Comparison of ENCODE assay signal across 8 cellular contexts in genomic region chr1:145960468-145961108, GRCh38. TPM values are rescaled to one million over a fixed set of nuclear protein-coding genes. Genes with fewer than 3 reads are reported as not detected.
DNase-seq lines count a peak whose midpoint lies in the region; ATAC-seq, FAIRE-seq and TF ChIP-seq lines count a peak whose summit lies in the region.

No MANE protein-coding gene starts in this region.

- H3K79me2 ChIP-seq in SU-DHL-6 (ENCODE audit: insufficient read depth, low read length): no peaks in the 10 kb centered on the region
- H3K79me2 ChIP-seq in K562 (ENCODE audit: control insufficient read depth, insufficient read depth, low read length): peaks cover 37% of the 10 kb centered on the region

- H3K27ac Mint-ChIP-seq in IgD-negative memory B cell: peak overlapping the region in 2 of 3 donors; percentile 31 to 88

- no peaks in the 10 kb centered on the region for H3K9me1 ChIP-seq in K562 (ENCODE audit: control insufficient read depth, insufficient read depth, low read length)

- H3K27ac ChIP-seq in SU-DHL-6 (ENCODE audit: low read depth, low read length) (no peak overlapping the region), K562 (ENCODE audit: extremely low read depth, low read depth, low read length) (no peak overlapping the region), iPS DF 6.9 (ENCODE audit: low read length) (no peak overlapping the region), rectal smooth muscle tissue (ENCODE audit: low read depth, low read length) (peak overlapping the region; percentile 90)

- BruUV-seq in K562 (replicated peaks; lab: Mats Ljungman, UMichigan): no TSS peak

- no peaks in the 10 kb centered on the region for H3K9me2 ChIP-seq in SU-DHL-6 (replicated peaks; ENCODE audit: insufficient read depth, low read length)

- CTCF ChIA-PET in K562 (lab: Yijun Ruan, JAX; ENCODE audit: low intra/inter-chr PET ratio): no interaction called here

- H3K9me3 ChIP-seq in SU-DHL-6 (ENCODE audit: insufficient read depth, low read length) (no peaks in the 10 kb centered on the region), K562 (replicated peaks; ENCODE audit: control insufficient read depth, insufficient read depth, low read depth, low read length) (no peaks in the 10 kb centered on the region), iPS DF 6.9 (ENCODE audit: control insufficient read depth, insufficient read depth, low read length) (no peaks in the 10 kb centered on the region)

- H3K27me3 Mint-ChIP-seq in IgD-negative memory B cell: peaks cover 1% of the 10 kb centered on the region

- in situ Hi-C loops in K562 (cut with MboI): no loop called here

- ATAC-seq in K562: no peak
- ATAC-seq in HG03135 (IDR thresholded peaks at IDR 0.05; ENCODE audit: unreplicated experiment): no peak
- no peak for ATAC-seq in HG03354 (IDR thresholded peaks at IDR 0.05; ENCODE audit: poor library complexity, severe bottlenecking, unreplicated experiment)

- TF ChIP-seq CTCF in SU-DHL-6 (IDR thresholded peaks at IDR 0.05; ENCODE audit: insufficient read depth, low read length, poor library complexity, severe bottlenecking) (no peak), K562 (IDR thresholded peaks at IDR 0.05 in 2 of 3, conservative IDR thresholded peaks at IDR 0.05 in 1 of 3; ENCODE audit: insufficient read depth in 2 of 3, low read depth in 1 of 3, low read length in 3 of 3) (no peak)

- peaks cover 53 to 62% (median 54%) of the 10 kb centered on the region in 3 donors for H3K4me1 Mint-ChIP-seq in IgD-negative memory B cell

- H3K9ac ChIP-seq in SU-DHL-6 (ENCODE audit: low read length) (peak overlapping the region; percentile 53), K562 (ENCODE audit: insufficient read depth in 1 of 2, low read depth in 2 of 2, low read length in 2 of 2) (no peak overlapping the region), rectal smooth muscle tissue (ENCODE audit: low read length) (peak overlapping the region; percentile 66)

- H3K4me3 Mint-ChIP-seq in IgD-negative memory B cell: peak overlapping the region; percentile 96 to 99 (median 98)

- no peak for FAIRE-seq in K562 (lab: Jason Lieb, UNC)

- POLR2A ChIA-PET in K562 (lab: Yijun Ruan, JAX): no interaction called here

- no peak for TF ChIP-seq EP300 in K562 (IDR thresholded peaks at IDR 0.05; ENCODE audit: low read length)

- H3K4me2 ChIP-seq in SU-DHL-6 (ENCODE audit: low read depth, low read length, poor library complexity, severe bottlenecking): peak overlapping the region; percentile 71
- H3K4me2 ChIP-seq in K562 (ENCODE audit: insufficient read depth, low read length): no peak overlapping the region

- H4K20me1 ChIP-seq in SU-DHL-6 (ENCODE audit: low read depth, low read length) (no peaks in the 10 kb centered on the region), K562 (replicated peaks; ENCODE audit: control insufficient read depth, insufficient read depth, low read length) (no peaks in the 10 kb centered on the region)

- intact Hi-C loops in K562 (cut with micrococcal nuclease): no loop called here

- 83% methylated on average over 22 of the region's 44 CpGs for WGBS in K562 (ENCODE audit: insufficient coverage, low coverage, missing lambda C conversion rate)
- no CpG with 5 or more reads among the region's 44 CpGs for WGBS in iPS DF 6.9 (ENCODE audit: insufficient coverage, insufficient read length)

- no peaks in the 10 kb centered on the region for H3K36me3 ChIP-seq in SU-DHL-6 (ENCODE audit: low read length)
- no peaks in the 10 kb centered on the region for H3K36me3 ChIP-seq in K562 (ENCODE audit: control insufficient read depth, insufficient read depth, low read length)
- H3K36me3 ChIP-seq in iPS DF 6.9 (ENCODE audit: control insufficient read depth, insufficient read depth, low read length): no peaks in the 10 kb centered on the region
- no peaks in the 10 kb centered on the region for H3K36me3 ChIP-seq in rectal smooth muscle tissue (ENCODE audit: control insufficient read depth, insufficient read depth, low read length)

- DNase-seq in CMK (ENCODE audit: low read depth) (peak; percentile 60), K562 (ENCODE audit: extremely low read depth in 1 of 4, low spot score in 3 of 4) (no peak), iPS DF 6.9 (ENCODE audit: low read depth, low spot score) (peak; percentile 74)

- H3K36me3 Mint-ChIP-seq in IgD-negative memory B cell: no peaks in the 10 kb centered on the region

- TF ChIP-seq RAD21 in K562 (CRISPR knock-in tag; conservative IDR thresholded peaks at IDR 0.05 in 1 of 2, IDR thresholded peaks at IDR 0.05 in 1 of 2): no peak

- no peak for TF ChIP-seq POLR2A in K562 (conservative IDR thresholded peaks at IDR 0.05)

- peaks cover 34 to 39% of the 10 kb centered on the region in 2 experiments; a peak in 4 of 5 replicates for H3K4me1 ChIP-seq in K562 (replicated peaks in 1 of 2; ENCODE audit: control insufficient read depth in 2 of 2, insufficient read depth in 2 of 2, low read length in 2 of 2)
- H3K4me1 ChIP-seq in iPS DF 6.9 (ENCODE audit: control insufficient read depth, insufficient read depth, low read length): peaks cover 3% of the 10 kb centered on the region; the same call in 1 of the 2 replicates
- H3K4me1 ChIP-seq in rectal smooth muscle tissue (ENCODE audit: control insufficient read depth, insufficient read depth, low read length): peaks cover 26% of the 10 kb centered on the region

- H3K4me3 ChIP-seq in SU-DHL-6 (ENCODE audit: insufficient read depth, low read length, poor library complexity, severe bottlenecking): peak overlapping the region; percentile 58
- H3K4me3 ChIP-seq in K562: no peak overlapping the region
- peak overlapping the region; percentile 57; the same call in 1 of the 2 replicates for H3K4me3 ChIP-seq in iPS DF 6.9 (ENCODE audit: low read length)
- H3K4me3 ChIP-seq in rectal smooth muscle tissue (ENCODE audit: low read length): peak overlapping the region; percentile 82

- peak overlapping the region; percentile 92 for H2AFZ ChIP-seq in SU-DHL-6 (ENCODE audit: low read depth, low read length, severe bottlenecking)
- no peak overlapping the region for H2AFZ ChIP-seq in K562 (ENCODE audit: low read depth, low read length)

- H3F3A ChIP-seq in SU-DHL-6 (ENCODE audit: insufficient read depth): peaks cover 38% of the 10 kb centered on the region; the same call in 1 of the 2 replicates

- H3K27me3 ChIP-seq in SU-DHL-6 (ENCODE audit: low read length) (no peaks in the 10 kb centered on the region), K562 (ENCODE audit: control insufficient read depth in 2 of 2, insufficient read depth in 2 of 2, low read length in 2 of 2) (no peaks in the 10 kb centered on the region; a peak in 1 of 5 replicates), iPS DF 6.9 (ENCODE audit: control insufficient read depth, insufficient read depth, low read length) (peaks cover 31% of the 10 kb centered on the region), rectal smooth muscle tissue (ENCODE audit: control insufficient read depth, insufficient read depth, low read length) (peaks cover 2% of the 10 kb centered on the region)

- H3K9me3 Mint-ChIP-seq in IgD-negative memory B cell: no peaks in the 10 kb centered on the region

RNA-seq across cellular contexts. Expression of gene LIX1L, which starts 2.8 kb away (rescaled TPM):
- polyA plus RNA-seq in IgD-negative memory B cell (12.8 TPM), K562 (2011; rRNA removed) (20.6 and 26.5 TPM in 2 replicates), K562 (2014; fragmentation: Illumina TruSeq; extraction: Trizol) (10.5 and 12.5 TPM in 2 replicates), K562 (2014; fragmentation: Nextera tagmentation; extraction: Ambion mirVana) (1 to 10 TPM; 4.6 to 9.2 TPM), K562 (2014; rRNA removed) (13.5 and 16.1 TPM in 2 replicates)
- 5.2 and 6.2 TPM in 2 replicates for total RNA-seq in K562 (2011; cell fraction: chromatin; rRNA removed; ENCODE audit: low replicate concordance)
- total RNA-seq in K562 (2011; cell fraction: nucleolus; rRNA removed): 4.7 and 4.8 TPM in 2 replicates
- total RNA-seq in K562 (2011; cell fraction: nucleoplasm; rRNA removed): 8.9 and 14.7 TPM in 2 replicates
- total RNA-seq in K562 (2014; rRNA removed) (7.4 and 10.7 TPM in 2 replicates), K562 (2014; rRNA removed; fragmentation: Illumina TruSeq; extraction: Trizol) (10.0 and 11.0 TPM in 2 replicates), K562 (2015; rRNA removed; fragmentation: Illumina TruSeq; extraction: Trizol) (11.7 and 12.9 TPM in 2 replicates), K562 (2021) (15.7 and 16.4 TPM in 2 replicates)
- polyA plus RNA-seq in K562 (2011; cell fraction: cytosol; rRNA removed): 23.9 and 30.3 TPM in 2 replicates
- 5.3 and 5.5 TPM in 2 replicates for polyA plus RNA-seq in K562 (2011; cell fraction: nucleus; rRNA removed)
- polyA plus RNA-seq in K562 (2012): 4.7 and 8.4 TPM in 2 replicates
- polyA minus RNA-seq in K562 (2011; rRNA and poly(A)+ RNA removed): 17.0 and 21.0 TPM in 2 replicates
- 11.1 and 12.0 TPM in 2 replicates for polyA minus RNA-seq in K562 (2011; cell fraction: cytosol; rRNA and poly(A)+ RNA removed)
- polyA minus RNA-seq in K562 (2011; cell fraction: nucleus; rRNA and poly(A)+ RNA removed): 1.8 and 3.0 TPM in 2 replicates

RNA-seq across cellular contexts. Expression of gene ANKRD34A, which starts 3.8 kb away (rescaled TPM):
- 0.64 TPM for polyA plus RNA-seq in IgD-negative memory B cell
- total RNA-seq in K562 (2011; cell fraction: chromatin; rRNA removed; ENCODE audit: low replicate concordance): 1.7 and 2.2 TPM in 2 replicates
- total RNA-seq in K562 (2011; cell fraction: nucleolus; rRNA removed): 2.3 and 3.2 TPM in 2 replicates
- total RNA-seq in K562 (2011; cell fraction: nucleoplasm; rRNA removed): 2.1 and 2.3 TPM in 2 replicates
- total RNA-seq in K562 (2014; rRNA removed): 0.41 and 0.86 TPM in 2 replicates
- total RNA-seq in K562 (2014; rRNA removed; fragmentation: Illumina TruSeq; extraction: Trizol): 0.18 and 0.38 TPM in 2 replicates
- total RNA-seq in K562 (2015; rRNA removed; fragmentation: Illumina TruSeq; extraction: Trizol): 0.43 and 0.45 TPM in 2 replicates
- 0.89 and 1.6 TPM in 2 replicates for total RNA-seq in K562 (2021)
- 0.81 and 1.0 TPM in 2 replicates for polyA plus RNA-seq in K562 (2011; rRNA removed)
- polyA plus RNA-seq in K562 (2011; cell fraction: cytosol; rRNA removed): 0.80 and 1.2 TPM in 2 replicates
- 3.0 and 4.9 TPM in 2 replicates for polyA plus RNA-seq in K562 (2011; cell fraction: nucleus; rRNA removed)
- 0.68 and 1.0 TPM in 2 replicates for polyA plus RNA-seq in K562 (2012)
- polyA plus RNA-seq in K562 (2014; fragmentation: Illumina TruSeq; extraction: Trizol): 0.80 and 0.91 TPM in 2 replicates
- polyA plus RNA-seq in K562 (2014; fragmentation: Nextera tagmentation; extraction: Ambion mirVana): under 1 TPM; 0.06 to 0.07 TPM
- 0.64 and 0.81 TPM in 2 replicates for polyA plus RNA-seq in K562 (2014; rRNA removed)
- 0.49 and 0.72 TPM in 2 replicates for polyA minus RNA-seq in K562 (2011; rRNA and poly(A)+ RNA removed)
- polyA minus RNA-seq in K562 (2011; cell fraction: cytosol; rRNA and poly(A)+ RNA removed): 0.38 and 1.2 TPM in 2 replicates
- polyA minus RNA-seq in K562 (2011; cell fraction: nucleus; rRNA and poly(A)+ RNA removed): 1.9 and 2.0 TPM in 2 replicates

RNA-seq across cellular contexts. Expression of gene POLR3GL, which starts 3.9 kb away (rescaled TPM):
- polyA plus RNA-seq in IgD-negative memory B cell (64.0 TPM), K562 (2011; rRNA removed) (31.0 and 39.4 TPM in 2 replicates), K562 (2014; fragmentation: Illumina TruSeq; extraction: Trizol) (47.6 and 47.9 TPM in 2 replicates), K562 (2014; fragmentation: Nextera tagmentation; extraction: Ambion mirVana) (10 to 100 TPM; 14.6 to 21.7 TPM), K562 (2014; rRNA removed) (36.1 and 48.4 TPM in 2 replicates)
- 13.4 and 16.3 TPM in 2 replicates for total RNA-seq in K562 (2011; cell fraction: chromatin; rRNA removed; ENCODE audit: low replicate concordance)
- 10.0 TPM in 2 replicates for total RNA-seq in K562 (2011; cell fraction: nucleolus; rRNA removed)
- total RNA-seq in K562 (2011; cell fraction: nucleoplasm; rRNA removed): 9.5 and 10.3 TPM in 2 replicates
- total RNA-seq in K562 (2014; rRNA removed) (28.5 and 29.6 TPM in 2 replicates), K562 (2014; rRNA removed; fragmentation: Illumina TruSeq; extraction: Trizol) (38.6 and 48.4 TPM in 2 replicates), K562 (2015; rRNA removed; fragmentation: Illumina TruSeq; extraction: Trizol) (35.2 and 38.2 TPM in 2 replicates), K562 (2021) (17.3 and 21.1 TPM in 2 replicates)
- polyA plus RNA-seq in K562 (2011; cell fraction: cytosol; rRNA removed): 20.4 and 22.2 TPM in 2 replicates
- polyA plus RNA-seq in K562 (2011; cell fraction: nucleus; rRNA removed): 18.8 and 22.7 TPM in 2 replicates
- polyA plus RNA-seq in K562 (2012): 37.6 and 38.4 TPM in 2 replicates
- polyA minus RNA-seq in K562 (2011; rRNA and poly(A)+ RNA removed): 13.5 and 15.8 TPM in 2 replicates
- polyA minus RNA-seq in K562 (2011; cell fraction: cytosol; rRNA and poly(A)+ RNA removed): 8.9 and 9.3 TPM in 2 replicates
- polyA minus RNA-seq in K562 (2011; cell fraction: nucleus; rRNA and poly(A)+ RNA removed): 7.8 and 13.4 TPM in 2 replicates

RNA-seq across cellular contexts. Expression of gene RBM8A, which starts 33.3 kb away (rescaled TPM):
- polyA plus RNA-seq in IgD-negative memory B cell (183 TPM), K562 (2011; rRNA removed) (152 and 225 TPM in 2 replicates), K562 (2014; fragmentation: Illumina TruSeq; extraction: Trizol) (240 and 324 TPM in 2 replicates), K562 (2014; fragmentation: Nextera tagmentation; extraction: Ambion mirVana) (1,000 to 10,000 TPM in 1 of 2 experiments, 100 to 1,000 TPM in 1; 763 to 1,035 TPM), K562 (2014; rRNA removed) (301 and 311 TPM in 2 replicates)
- total RNA-seq in K562 (2011; cell fraction: chromatin; rRNA removed; ENCODE audit: low replicate concordance): 63.9 and 101 TPM in 2 replicates
- total RNA-seq in K562 (2011; cell fraction: nucleolus; rRNA removed): 34.0 and 44.1 TPM in 2 replicates
- total RNA-seq in K562 (2011; cell fraction: nucleoplasm; rRNA removed): 61.8 and 68.6 TPM in 2 replicates
- total RNA-seq in K562 (2014; rRNA removed) (235 and 257 TPM in 2 replicates), K562 (2014; rRNA removed; fragmentation: Illumina TruSeq; extraction: Trizol) (228 and 266 TPM in 2 replicates), K562 (2015; rRNA removed; fragmentation: Illumina TruSeq; extraction: Trizol) (283 and 291 TPM in 2 replicates), K562 (2021) (206 and 215 TPM in 2 replicates)
- polyA plus RNA-seq in K562 (2011; cell fraction: cytosol; rRNA removed): 67.1 and 160 TPM in 2 replicates
- 67.1 and 106 TPM in 2 replicates for polyA plus RNA-seq in K562 (2011; cell fraction: nucleus; rRNA removed)
- 172 and 328 TPM in 2 replicates for polyA plus RNA-seq in K562 (2012)
- polyA minus RNA-seq in K562 (2011; rRNA and poly(A)+ RNA removed): 126 and 166 TPM in 2 replicates
- polyA minus RNA-seq in K562 (2011; cell fraction: cytosol; rRNA and poly(A)+ RNA removed): 31.0 and 43.5 TPM in 2 replicates
- 26.1 and 42.1 TPM in 2 replicates for polyA minus RNA-seq in K562 (2011; cell fraction: nucleus; rRNA and poly(A)+ RNA removed)

RNA-seq across cellular contexts. Expression of gene TXNIP, which starts 35.8 kb away (rescaled TPM):
- polyA plus RNA-seq in IgD-negative memory B cell: 3,579 TPM
- total RNA-seq in K562 (2011; cell fraction: chromatin; rRNA removed; ENCODE audit: low replicate concordance): 1,167 and 1,393 TPM in 2 replicates
- total RNA-seq in K562 (2011; cell fraction: nucleolus; rRNA removed): 716 and 782 TPM in 2 replicates
- total RNA-seq in K562 (2011; cell fraction: nucleoplasm; rRNA removed): 756 and 864 TPM in 2 replicates
- 202 and 226 TPM in 2 replicates for total RNA-seq in K562 (2014; rRNA removed)
- 278 and 307 TPM in 2 replicates for total RNA-seq in K562 (2014; rRNA removed; fragmentation: Illumina TruSeq; extraction: Trizol)
- 217 and 235 TPM in 2 replicates for total RNA-seq in K562 (2015; rRNA removed; fragmentation: Illumina TruSeq; extraction: Trizol)
- 257 and 263 TPM in 2 replicates for total RNA-seq in K562 (2021)
- 499 and 553 TPM in 2 replicates for polyA plus RNA-seq in K562 (2011; rRNA removed)
- polyA plus RNA-seq in K562 (2011; cell fraction: cytosol; rRNA removed): 244 and 270 TPM in 2 replicates
- polyA plus RNA-seq in K562 (2011; cell fraction: nucleus; rRNA removed): 1,140 and 1,617 TPM in 2 replicates
- polyA plus RNA-seq in K562 (2012): 256 and 452 TPM in 2 replicates
- 253 and 295 TPM in 2 replicates for polyA plus RNA-seq in K562 (2014; fragmentation: Illumina TruSeq; extraction: Trizol)
- 100 to 1,000 TPM; 120 to 237 TPM for polyA plus RNA-seq in K562 (2014; fragmentation: Nextera tagmentation; extraction: Ambion mirVana)
- 249 and 259 TPM in 2 replicates for polyA plus RNA-seq in K562 (2014; rRNA removed)
- polyA minus RNA-seq in K562 (2011; rRNA and poly(A)+ RNA removed): 595 and 605 TPM in 2 replicates
- polyA minus RNA-seq in K562 (2011; cell fraction: cytosol; rRNA and poly(A)+ RNA removed): 116 and 223 TPM in 2 replicates
- 667 and 1,436 TPM in 2 replicates for polyA minus RNA-seq in K562 (2011; cell fraction: nucleus; rRNA and poly(A)+ RNA removed)

Comparison
In these comparisons a context has a peak if more than half of its experiments do, and no peak if none do; other contexts are left out.
1. DNase-seq: peak in CMK (single experiment) and iPS DF 6.9 (single experiment); none in K562 (0 of 4).
2. H3K9ac ChIP-seq: peak in SU-DHL-6 (single experiment) and rectal smooth muscle tissue (single experiment); none in K562 (0 of 2).